Comparison of ENCODE assay signal across 27 cellular contexts in the genomic region with DNA sequence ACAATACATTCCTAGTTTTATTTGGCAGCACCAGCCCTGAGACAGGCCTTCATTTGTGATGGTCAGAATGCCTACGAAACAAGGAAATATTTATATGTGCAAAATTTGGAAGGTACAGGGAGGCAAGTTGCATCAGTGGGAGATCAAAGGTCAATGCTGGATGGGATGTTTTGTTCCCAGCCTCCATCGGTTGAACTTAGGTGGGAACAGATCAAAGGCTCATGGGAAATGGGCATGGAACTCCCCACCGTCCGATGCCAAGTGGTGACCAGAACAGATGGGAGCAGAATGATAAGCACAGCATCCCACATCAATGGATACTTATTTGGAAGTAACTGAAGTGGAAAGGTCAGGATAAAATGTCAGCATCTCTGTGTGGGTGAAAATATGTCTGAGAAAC.
"Had no signal": no experiment of that assay in that cellular context is flagged by ENCODE, and none has a peak within 500 bp of the region (broad histone marks: within the 10 kb centered on the region; RNA-seq: fewer than 3 reads in every experiment).

No MANE protein-coding gene starts in this region.

- H3K27ac Mint-ChIP-seq: activated CD8-positive, alpha-beta T cell treated with anti-CD3 and anti-CD28 coated beads for 36 hours; activated naive CD4-positive, alpha-beta T cell treated with anti-CD3 and anti-CD28 coated beads, Interleukin-2, amount 50 U/mL, for 24 hours; activated naive CD8-positive, alpha-beta T cell treated with anti-CD3 and anti-CD28 coated beads, Interleukin-2, amount 10 ng/mL, durations not matched to agents 7 days and 5 days; activated T-helper 1 cell treated with anti-CD3 and anti-CD28 coated beads, Interleukin-12 subunit alpha, Interleukin-12 subunit beta, Interleukin-2, Interleukin-4 antibody, amounts not matched to agents 30 ng/mL and 10 ng/mL and 1 ng/mL, durations not matched to agents 14 hours and 24 hours and 36 hours; IgD-negative memory B cell; T-helper 1 cell treated with Interleukin-12 subunit alpha and Interleukin-12 subunit beta and Interleukin-4 antibody, amounts not matched to agents 30 μg/mL and 1 μg/mL, for 36 hours; T-helper 2 cell treated with Interferon-gamma antibody and Interleukin-4, amounts not matched to agents 5 μg/mL and 100 μg/mL, for 36 hours had no signal

- H3K9me3 Mint-ChIP-seq: activated CD8-positive, alpha-beta T cell treated with anti-CD3 and anti-CD28 coated beads for 36 hours; activated naive CD4-positive, alpha-beta T cell treated with anti-CD3 and anti-CD28 coated beads, Interleukin-2, amount 50 U/mL, for 24 hours; IgD-negative memory B cell had no signal

- H3K4me2 ChIP-seq: SK-N-SH had no signal

- H3K27ac ChIP-seq: ascending aorta, SJSA1 had no signal

- DNase-seq: activated CD4-positive, alpha-beta T cell treated with anti-CD3 and anti-CD28 coated beads, Interleukin-2, amount 50 U/mL, for 1 hour; activated CD8-positive, alpha-beta T cell treated with anti-CD3 and anti-CD28 coated beads for 36 hours; activated effector memory CD4-positive, alpha-beta T cell treated with Interleukin-2 at 50 U/mL for 16 hours; activated naive CD8-positive, alpha-beta T cell treated with anti-CD3 and anti-CD28 coated beads, Interleukin-2, amount 10 ng/mL, durations not matched to agents 7 days and 5 days; activated T-cell treated with anti-CD3 and anti-CD28 coated beads, Interleukin-2, amount 50 U/mL, for 1 hour; amygdala; Karpas-422; KBM-7; NCI-H1105; NCI-H1417 treated with DMSO at 0.1 percent for 48 hours; NCI-H1930; NCI-H345; NCI-H524 treated with DMSO at 0.1 percent for 48 hours; NK-92 treated with Interleukin-12 subunit alpha and Interleukin-12 subunit beta, amount 100 ng/mL, for 24 hours; PC-3; Peyer's patch; RPMI8226; SHP77 treated with DMSO at 0.1 percent for 48 hours; SK-N-SH had no signal

- FAIRE-seq: TTC549 had no signal

- H3K27me3 Mint-ChIP-seq: activated CD8-positive, alpha-beta T cell treated with anti-CD3 and anti-CD28 coated beads for 36 hours; activated naive CD4-positive, alpha-beta T cell treated with anti-CD3 and anti-CD28 coated beads, Interleukin-2, amount 50 U/mL, for 24 hours; activated naive CD8-positive, alpha-beta T cell treated with anti-CD3 and anti-CD28 coated beads, Interleukin-2, amount 10 ng/mL, durations not matched to agents 7 days and 5 days had no signal

- H3K4me3 Mint-ChIP-seq: activated CD8-positive, alpha-beta T cell treated with anti-CD3 and anti-CD28 coated beads for 36 hours; activated naive CD4-positive, alpha-beta T cell treated with anti-CD3 and anti-CD28 coated beads, Interleukin-2, amount 50 U/mL, for 24 hours; activated naive CD8-positive, alpha-beta T cell treated with anti-CD3 and anti-CD28 coated beads, Interleukin-2, amount 10 ng/mL, durations not matched to agents 7 days and 5 days; activated T-helper 1 cell treated with anti-CD3 and anti-CD28 coated beads, Interleukin-12 subunit alpha, Interleukin-12 subunit beta, Interleukin-2, Interleukin-4 antibody, amounts not matched to agents 30 ng/mL and 10 ng/mL and 1 ng/mL, durations not matched to agents 14 hours and 24 hours and 36 hours; IgD-negative memory B cell; T-helper 1 cell treated with Interleukin-12 subunit alpha and Interleukin-12 subunit beta and Interleukin-4 antibody, amounts not matched to agents 30 μg/mL and 1 μg/mL, for 36 hours; T-helper 2 cell treated with Interferon-gamma antibody and Interleukin-4, amounts not matched to agents 5 μg/mL and 100 μg/mL, for 36 hours had no signal

- H3K4me3 ChIP-seq: ascending aorta, Peyer's patch, SJSA1 had no signal

- H3K27me3 ChIP-seq: ascending aorta, Peyer's patch, SJSA1 had no signal

- H3K4me1 ChIP-seq: ascending aorta had no signal

- H3K9me3 ChIP-seq: ascending aorta, Peyer's patch, SJSA1, SK-N-SH had no signal

- H3K36me3 Mint-ChIP-seq: IgD-negative memory B cell had no signal

- H3K36me3 ChIP-seq: ascending aorta, Peyer's patch, SJSA1 had no signal

- H3K9ac ChIP-seq: SK-N-SH had no signal

- H3K4me1 Mint-ChIP-seq: activated naive CD4-positive, alpha-beta T cell treated with anti-CD3 and anti-CD28 coated beads, Interleukin-2, amount 50 U/mL, for 24 hours; IgD-negative memory B cell had no signal
